ENCODE assay signal across 16 cellular contexts in genomic region chr10:33302188-33302829, GRCh38. TPM values are rescaled to one million over a fixed set of nuclear protein-coding genes. Genes with fewer than 3 reads are reported as not detected.
DNase-seq lines count a peak whose midpoint lies in the region; ATAC-seq and TF ChIP-seq lines count a peak whose summit lies in the region.
"Had no signal": no experiment of that assay in that cellular context is flagged by ENCODE, and none has a peak within 500 bp of the region (broad histone marks: within the 10 kb centered on the region; RNA-seq: fewer than 3 reads in every experiment).

No MANE protein-coding gene starts in this region.

- peak overlapping the region; percentile 15 for H3K18ac ChIP-seq in mesendoderm (ENCODE audit: low read length)

- H3K4me2 ChIP-seq in mesendoderm (ENCODE audit: low read length): no peak overlapping the region
- no peak overlapping the region for H3K4me2 ChIP-seq in OCI-LY7 (ENCODE audit: low read length)

- no CpG with 5 or more reads among the region's 3 CpGs for WGBS in mesendoderm (ENCODE audit: extremely low coverage, insufficient coverage, low lambda C conversion rate)

- no peak overlapping the region for H4K8ac ChIP-seq in mesendoderm (ENCODE audit: low read depth, low read length)

- peak overlapping the region; percentile 11 for H2AK5ac ChIP-seq in mesendoderm (ENCODE audit: low read length)

- peaks cover 71% of the 10 kb centered on the region for H3K36me3 Mint-ChIP-seq in endothelial cell (ENCODE audit: low read depth, unreplicated experiment)
- no peaks in the 10 kb centered on the region for H3K36me3 Mint-ChIP-seq in WTC11

- peaks cover 30% of the 10 kb centered on the region for H3K4me1 ChIP-seq in mesendoderm (ENCODE audit: control insufficient read depth, low read depth, low read length)
- H3K4me1 ChIP-seq in subcutaneous abdominal adipose tissue (ENCODE audit: control insufficient read depth in 5 of 5, insufficient read depth in 5 of 5, low read length in 5 of 5): peaks cover 13 to 93% (median 65%) of the 10 kb centered on the region in 5 donors
- no peaks in the 10 kb centered on the region for H3K4me1 ChIP-seq in OCI-LY7 (ENCODE audit: insufficient read depth, low read length, poor library complexity, severe bottlenecking)

- peaks cover 9% of the 10 kb centered on the region for H3K27me3 Mint-ChIP-seq in endothelial cell (ENCODE audit: unreplicated experiment)
- no peaks in the 10 kb centered on the region for H3K27me3 Mint-ChIP-seq in WTC11 (ENCODE audit: low read depth)

- H3K27ac Mint-ChIP-seq in endothelial cell (ENCODE audit: unreplicated experiment) (peak overlapping the region; percentile 98), WTC11 (no peak overlapping the region)

- no peak overlapping the region for H3K23ac ChIP-seq in mesendoderm (ENCODE audit: low read length)

- H3K79me2 ChIP-seq in mesendoderm (ENCODE audit: control insufficient read depth, insufficient read depth, low read length) (no peaks in the 10 kb centered on the region), OCI-LY7 (ENCODE audit: insufficient read depth, low read depth, low read length) (no peaks in the 10 kb centered on the region)

- no peak overlapping the region for H2AFZ ChIP-seq in OCI-LY7 (ENCODE audit: low read length)

- H2BK120ac ChIP-seq in mesendoderm (ENCODE audit: low read depth, low read length): no peak overlapping the region

- peak overlapping the region; percentile 40 for H3K56ac ChIP-seq in mesendoderm (ENCODE audit: low read length)

- DNase-seq in DMS79 treated with DMSO at 0.1 percent for 48 hours (lab: John Stamatoyannopoulos, UW): peak; percentile 37
- DNase-seq in DMS79 (lab: John Stamatoyannopoulos, UW): no peak
- DNase-seq in endothelial cell (ENCODE audit: low spot score): peak; percentile 41
- DNase-seq in mesendoderm: peak; percentile 86
- no peak for DNase-seq in NCI-H128 (lab: John Stamatoyannopoulos, UW; ENCODE audit: unreplicated experiment)
- no peak for DNase-seq in OCI-LY7 (ENCODE audit: low spot score)
- no peak for DNase-seq in WTC11 (ENCODE audit: low spot score)
- DNase-seq: 8988T; activated CD4-positive, CD25-positive, alpha-beta regulatory T cell; activated effector memory CD4-positive, alpha-beta T cell treated with Interleukin-2 at 50 U/mL for 16 hours; DND-41; NCI-H1105; small intestine; T-helper 1 cell had no signal

- H3K9me3 Mint-ChIP-seq in endothelial cell (ENCODE audit: unreplicated experiment): no peaks in the 10 kb centered on the region
- H3K9me3 Mint-ChIP-seq in WTC11: no peaks in the 10 kb centered on the region

- H2BK5ac ChIP-seq in mesendoderm (ENCODE audit: low read length): peak overlapping the region; percentile 71

- H3K27me3 ChIP-seq in mesendoderm (ENCODE audit: insufficient read depth, low read length, poor library complexity) (no peaks in the 10 kb centered on the region), subcutaneous abdominal adipose tissue (ENCODE audit: control insufficient read depth in 5 of 5, insufficient read depth in 4 of 5, low read length in 5 of 5) (no peaks in the 10 kb centered on the region)

- no peak overlapping the region for H2BK15ac ChIP-seq in mesendoderm (replicated peaks; ENCODE audit: low read depth)

- POLR2A ChIA-PET in OCI-LY7 (lab: Charles Lee): interaction anchor here (0.6 kb wide), 1 partner anchor 73 kb away, joined by 3 read pairs; no protein-coding TSS in a partner anchor
- POLR2A ChIA-PET in WTC11 (lab: Charles Lee): no interaction called here

- H3K9ac ChIP-seq in mesendoderm (ENCODE audit: low read length) (peak overlapping the region; percentile 10), subcutaneous abdominal adipose tissue (ENCODE audit: low read length in 5 of 5) (no peak overlapping the region)

- H3K4me1 Mint-ChIP-seq in endothelial cell (ENCODE audit: unreplicated experiment): peaks cover 84% of the 10 kb centered on the region
- H3K4me1 Mint-ChIP-seq in WTC11: peaks cover 8% of the 10 kb centered on the region

- no peak overlapping the region for H3K4me3 ChIP-seq in mesendoderm (ENCODE audit: low read length)
- H3K4me3 ChIP-seq in subcutaneous abdominal adipose tissue (ENCODE audit: low read depth in 1 of 5, low read length in 5 of 5): no peak overlapping the region
- H3K4me3 ChIP-seq in OCI-LY7 (ENCODE audit: low read depth, low read length, poor library complexity, severe bottlenecking): no peak overlapping the region

- TF ChIP-seq CTCF in endothelial cell (IDR thresholded peaks at IDR 0.05; ENCODE audit: unreplicated experiment): no peak
- no peak for TF ChIP-seq CTCF in OCI-LY7 (conservative IDR thresholded peaks at IDR 0.05; ENCODE audit: low read length)
- no peak for TF ChIP-seq CTCF in WTC11 (IDR thresholded peaks at IDR 0.05)

- intact Hi-C loops in OCI-LY7 (cut with micrococcal nuclease; ENCODE audit: unreplicated experiment): no loop called here

- H3K27ac ChIP-seq in mesendoderm (ENCODE audit: low read depth, low read length) (peak overlapping the region; percentile 85), subcutaneous abdominal adipose tissue (ENCODE audit: low read depth, low read length) (peak overlapping the region; percentile 51), OCI-LY7 (ENCODE audit: low read depth, low read length, poor library complexity, severe bottlenecking) (no peak overlapping the region)
- H3K27ac ChIP-seq: C4-2B had no signal

- no TSS peak for BruUV-seq in OCI-LY7 (replicated peaks; lab: Mats Ljungman, UMichigan)

- H4K5ac ChIP-seq in mesendoderm (ENCODE audit: low read length): peak overlapping the region; percentile 79

- H3K9me2 ChIP-seq in OCI-LY7 (ENCODE audit: insufficient read depth, low read length): no peaks in the 10 kb centered on the region

- no peak for ATAC-seq in WTC11

- H3K4ac ChIP-seq in mesendoderm (ENCODE audit: low read depth, low read length): no peak overlapping the region

- H3K79me1 ChIP-seq in mesendoderm (ENCODE audit: low read length): no peaks in the 10 kb centered on the region

- CTCF ChIA-PET in OCI-LY7 (lab: Charles Lee; ENCODE audit: unreplicated experiment) (no interaction called here), WTC11 (lab: Charles Lee) (no interaction called here)

- H3K36me3 ChIP-seq in mesendoderm (ENCODE audit: control insufficient read depth, insufficient read depth, low read length) (no peaks in the 10 kb centered on the region), subcutaneous abdominal adipose tissue (ENCODE audit: control insufficient read depth in 5 of 5, insufficient read depth in 5 of 5, low read length in 5 of 5) (peaks cover 6 to 30% (median 18%) of the 10 kb centered on the region in 5 donors), OCI-LY7 (ENCODE audit: insufficient read depth, low read length) (no peaks in the 10 kb centered on the region)

- H3K9me3 ChIP-seq in subcutaneous abdominal adipose tissue (ENCODE audit: control insufficient read depth in 5 of 5, low read length in 5 of 5) (no peaks in the 10 kb centered on the region), OCI-LY7 (ENCODE audit: low read length) (no peaks in the 10 kb centered on the region)

- H4K20me1 ChIP-seq in OCI-LY7 (ENCODE audit: insufficient read depth, low read length): no peaks in the 10 kb centered on the region

- H3K4me3 Mint-ChIP-seq in endothelial cell (ENCODE audit: unreplicated experiment) (peak overlapping the region; percentile 66), WTC11 (no peak overlapping the region)

TF ChIP-seq in WTC11, 78 proteins besides CTCF, POLR2A, EP300 and RAD21 (continues in another document):
- no peak for TF ChIP-seq ZNF671 (CRISPR knock-in tag; IDR thresholded peaks at IDR 0.05)
- TF ChIP-seq ZNF281 (CRISPR knock-in tag; IDR thresholded peaks at IDR 0.05): no peak
- TF ChIP-seq JAZF1 (CRISPR knock-in tag; IDR thresholded peaks at IDR 0.05): no peak
- no peak for TF ChIP-seq HMGA2 (CRISPR knock-in tag; IDR thresholded peaks at IDR 0.05)
- TF ChIP-seq SOX15 (CRISPR knock-in tag; IDR thresholded peaks at IDR 0.05): no peak
- no peak for TF ChIP-seq MXD4 (CRISPR knock-in tag; IDR thresholded peaks at IDR 0.05; ENCODE audit: borderline replicate concordance)

RNA-seq across cellular contexts. Expression of gene NRP1, which starts 32.2 kb away (rescaled TPM):
- total RNA-seq in endothelial cell (ENCODE audit: unreplicated experiment) (486 TPM), OCI-LY7 (2022) (not detected in 2 replicates), WTC11 (2021) (1.1 to 3.0 TPM (median 1.2 TPM) in 3 replicates)
- polyA plus RNA-seq in mesendoderm (2013, experiment 1 of 2): 2.4 TPM
- polyA plus RNA-seq in mesendoderm (2013, experiment 2 of 2): 2.0 TPM
- total RNA-seq in OCI-LY7 (2014; rRNA removed; shearing (Covaris generic)): not detected in 2 replicates

Comparison
In these comparisons a context has a peak if more than half of its experiments do, and no peak if none do; other contexts are left out.
1. DNase-seq: peak in DMS79 treated with DMSO at 0.1 percent for 48 hours (single experiment), endothelial cell (single experiment) and mesendoderm (single experiment); none in DMS79 (single experiment), NCI-H128 (single experiment), OCI-LY7 (single experiment) and WTC11 (single experiment).
2. RNA of gene NRP1, which starts 32.2 kb away (total RNA-seq): 486 TPM in endothelial cell (single experiment); 1.1 to 3.0 TPM in WTC11 and not detected in OCI-LY7; every median in the first group is over 100 times any median in the second.